Comparison of ENCODE assay signal across 23 cellular contexts in genomic region chr2:123362671-123363070, GRCh38.
A peak's percentile ranks its signal among the peaks of the same experiment; 100 is the strongest.
DNase-seq lines count a peak whose midpoint lies in the region; ATAC-seq and TF ChIP-seq lines count a peak whose summit lies in the region.
"Had no signal": no experiment of that assay in that cellular context is flagged by ENCODE, and none has a peak within 500 bp of the region (broad histone marks: within the 10 kb centered on the region; RNA-seq: fewer than 3 reads in every experiment).

No MANE protein-coding gene starts in this region.

- H3K27ac Mint-ChIP-seq in neural crest cell (ENCODE audit: unreplicated experiment): peak overlapping the region; percentile 44
- H3K27ac Mint-ChIP-seq: B cell; CD4-positive, alpha-beta T cell; CD8-positive, alpha-beta T cell had no signal

- H3K4me1 ChIP-seq in Karpas-422 (ENCODE audit: low read length) (peaks cover 60% of the 10 kb centered on the region), OCI-LY3 (ENCODE audit: low read length) (peaks cover 15% of the 10 kb centered on the region)
- H3K4me1 ChIP-seq: A549, Caco-2 had no signal

- TF ChIP-seq CTCF in OCI-LY3 (IDR thresholded peaks at IDR 0.05; ENCODE audit: low read depth, low read length): no peak
- TF ChIP-seq CTCF in neural crest cell (conservative IDR thresholded peaks at IDR 0.05): no peak

- ATAC-seq in HG03354 (IDR thresholded peaks at IDR 0.05; ENCODE audit: poor library complexity, severe bottlenecking, unreplicated experiment): no peak
- ATAC-seq: A549; CD8-positive, alpha-beta T cell; GM12878 had no signal

- no peaks in the 10 kb centered on the region for H3K36me3 Mint-ChIP-seq in neural crest cell (ENCODE audit: low read depth)
- H3K36me3 Mint-ChIP-seq: CD8-positive, alpha-beta T cell had no signal

- no peaks in the 10 kb centered on the region for H3K9me2 ChIP-seq in Karpas-422 (replicated peaks; ENCODE audit: insufficient read depth, low read length)

- H3K4me3 ChIP-seq in Karpas-422 (ENCODE audit: low read length) (peak overlapping the region; percentile 46), OCI-LY3 (ENCODE audit: low read length) (peak overlapping the region; percentile 26; the same call in 1 of the 2 replicates)
- H3K4me3 ChIP-seq: A549; BLaER1 treated with 17β-estradiol and CSF1 and Interleukin-3, amounts not matched to agents 10 nM and 100 nM; GM12878 had no signal

- no peaks in the 10 kb centered on the region for H3K79me2 ChIP-seq in Karpas-422 (ENCODE audit: low read length)
- H3K79me2 ChIP-seq in OCI-LY3 (ENCODE audit: low read length): no peaks in the 10 kb centered on the region

- H3K27me3 ChIP-seq in Karpas-422 (ENCODE audit: low read length) (no peaks in the 10 kb centered on the region), OCI-LY3 (ENCODE audit: low read depth, low read length) (no peaks in the 10 kb centered on the region)
- H3K27me3 ChIP-seq: BLaER1 treated with 17β-estradiol and CSF1 and Interleukin-3, amounts not matched to agents 10 nM and 100 nM had no signal

- H3K27me3 Mint-ChIP-seq in neural crest cell (ENCODE audit: low read depth): no peaks in the 10 kb centered on the region
- H3K27me3 Mint-ChIP-seq: B cell; CD4-positive, alpha-beta T cell had no signal

- H3K4me2 ChIP-seq in Karpas-422 (ENCODE audit: low read depth, low read length, poor library complexity, severe bottlenecking) (peak overlapping the region; percentile 65), OCI-LY3 (ENCODE audit: low read length) (peak overlapping the region; percentile 30)
- H3K4me2 ChIP-seq: A549 had no signal

- peaks cover 8% of the 10 kb centered on the region for H3K9me3 Mint-ChIP-seq in neural crest cell

- H3K36me3 ChIP-seq in Karpas-422 (ENCODE audit: insufficient read depth, low read length) (no peaks in the 10 kb centered on the region), OCI-LY3 (replicated peaks; ENCODE audit: low read depth, low read length) (no peaks in the 10 kb centered on the region)
- H3K36me3 ChIP-seq: BLaER1 treated with 17β-estradiol and CSF1 and Interleukin-3, amounts not matched to agents 10 nM and 100 nM had no signal

- H3K9ac ChIP-seq in Karpas-422 (ENCODE audit: low read length) (peak overlapping the region; percentile 52), OCI-LY3 (ENCODE audit: low read length) (no peak overlapping the region)
- H3K9ac ChIP-seq: BLaER1 treated with 17β-estradiol and CSF1 and Interleukin-3, amounts not matched to agents 10 nM and 100 nM had no signal

- no peaks in the 10 kb centered on the region for H4K20me1 ChIP-seq in Karpas-422 (ENCODE audit: insufficient read depth, low read depth, low read length)
- no peaks in the 10 kb centered on the region for H4K20me1 ChIP-seq in OCI-LY3 (ENCODE audit: insufficient read depth, low read length)
- H4K20me1 ChIP-seq: BLaER1 treated with 17β-estradiol and CSF1 and Interleukin-3, amounts not matched to agents 10 nM and 100 nM had no signal

- H3K4me1 Mint-ChIP-seq in neural crest cell: peaks cover 13% of the 10 kb centered on the region
- H3K4me1 Mint-ChIP-seq: B cell had no signal

- H3K27ac ChIP-seq in Karpas-422 (ENCODE audit: low read length) (peak overlapping the region; percentile 96), OCI-LY3 (ENCODE audit: low read length) (peak overlapping the region; percentile 55)
- H3K27ac ChIP-seq: 22Rv1; A549; BLaER1 treated with 17β-estradiol and CSF1 and Interleukin-3, amounts not matched to agents 10 nM and 100 nM; C4-2B had no signal

- H2AFZ ChIP-seq in Karpas-422 (ENCODE audit: low read length): peak overlapping the region; percentile 51
- peak overlapping the region; percentile 73; the same call in 1 of the 2 replicates for H2AFZ ChIP-seq in OCI-LY3 (ENCODE audit: low read depth, low read length)

- H3K9me3 ChIP-seq in Karpas-422 (ENCODE audit: low read length) (no peaks in the 10 kb centered on the region), OCI-LY3 (ENCODE audit: insufficient read depth, low read length) (no peaks in the 10 kb centered on the region)
- H3K9me3 ChIP-seq: BLaER1 treated with 17β-estradiol and CSF1 and Interleukin-3, amounts not matched to agents 10 nM and 100 nM; Caco-2 had no signal

- peak; percentile 92 for DNase-seq in Karpas-422
- no peak for DNase-seq in neural crest cell (ENCODE audit: low read depth, low spot score)
- DNase-seq in iPS-NIHi11 (ENCODE audit: low spot score): no peak
- DNase-seq: AML-193; Caco-2; Calu3; CD4-positive, alpha-beta T cell; CD8-positive, alpha-beta T cell; DMS 273 treated with DMSO at 0.1 percent for 48 hours; DMS153; DMS53; DMS79; DND-41; EL; GDM1 had no signal

- no peak overlapping the region for H3K4me3 Mint-ChIP-seq in neural crest cell
- H3K4me3 Mint-ChIP-seq: B cell; CD4-positive, alpha-beta T cell; CD8-positive, alpha-beta T cell had no signal
